In genomic region chr4:146522098-146522861, GRCh38 we compare ENCODE assay signal across 8 cellular contexts. TPM values are rescaled to one million over a fixed set of nuclear protein-coding genes. Genes with fewer than 3 reads are reported as not detected.
DNase-seq lines count a peak whose midpoint lies in the region; ATAC-seq, FAIRE-seq and TF ChIP-seq lines count a peak whose summit lies in the region.

No MANE protein-coding gene starts in this region.

- H3K27me3 ChIP-seq in endothelial cell of umbilical vein (ENCODE audit: control insufficient read depth in 2 of 2, insufficient read depth in 2 of 2, low read length in 2 of 2): no peaks in the 10 kb centered on the region

- peak; percentile 85 for FAIRE-seq in endothelial cell of umbilical vein (lab: Jason Lieb, UNC)

- dilution Hi-C loops in endothelial cell of umbilical vein (cut with MboI; ENCODE audit: extremely low pct_ligation_motif_present, low sequenced_read_pairs): no loop called here

- no peaks in the 10 kb centered on the region for H3K27me3 Mint-ChIP-seq in mesothelial cell of epicardium (ENCODE audit: low read depth)

- peaks cover 22% of the 10 kb centered on the region for H3K79me2 ChIP-seq in endothelial cell of umbilical vein (ENCODE audit: control insufficient read depth, insufficient read depth, low read length)

- H3K9ac ChIP-seq in endothelial cell of umbilical vein (replicated peaks; ENCODE audit: extremely low read depth, insufficient read depth, low read length): peak overlapping the region; percentile 96

- no peak overlapping the region for H3K4me3 Mint-ChIP-seq in mesothelial cell of epicardium

- no peaks in the 10 kb centered on the region for H4K20me1 ChIP-seq in endothelial cell of umbilical vein (replicated peaks; ENCODE audit: control insufficient read depth, extremely low read depth, insufficient read depth, low read length)

- H3K4me1 ChIP-seq in endothelial cell of umbilical vein (ENCODE audit: control insufficient read depth, extremely low read depth, insufficient read depth, low read length): peaks cover 17% of the 10 kb centered on the region

- H3K27ac Mint-ChIP-seq in mesothelial cell of epicardium: peak overlapping the region; percentile 19

- H3K4me1 Mint-ChIP-seq in mesothelial cell of epicardium: peaks cover 8% of the 10 kb centered on the region

- intact Hi-C loops in endothelial cell of umbilical vein (cut with micrococcal nuclease): loop anchor here (10.0 kb wide), 1 partner anchor 587 kb away; the partner anchor contains the start of gene ZNF827

- no peaks in the 10 kb centered on the region for H3K36me3 ChIP-seq in endothelial cell of umbilical vein (ENCODE audit: control insufficient read depth in 2 of 2, extremely low read depth in 1 of 2, insufficient read depth in 2 of 2, low read length in 2 of 2)

- peak; percentile 72 for ATAC-seq in GM19463 (IDR thresholded peaks at IDR 0.05; ENCODE audit: unreplicated experiment)
- peak; percentile 36 for ATAC-seq in HG03575 (IDR thresholded peaks at IDR 0.05; ENCODE audit: extremely low read depth, insufficient number of reproducible peaks, low FRiP score, unreplicated experiment)

- no peak for TF ChIP-seq CTCF in endothelial cell of umbilical vein (IDR thresholded peaks at IDR 0.05; ENCODE audit: extremely low read depth in 1 of 2, insufficient read depth in 1 of 2, low read depth in 1 of 2, low read length in 2 of 2)
- TF ChIP-seq CTCF in mesothelial cell of epicardium (IDR thresholded peaks at IDR 0.05; ENCODE audit: unreplicated experiment): no peak

- TSS peak; percentile 72 for BruUV-seq in endothelial cell of umbilical vein (replicated peaks; lab: Mats Ljungman, UMichigan)

- H3K9me3 Mint-ChIP-seq in mesothelial cell of epicardium: no peaks in the 10 kb centered on the region

- H3K9me1 ChIP-seq in endothelial cell of umbilical vein (replicated peaks; ENCODE audit: control insufficient read depth, extremely low read depth, insufficient read depth, low read length): no peaks in the 10 kb centered on the region

- H3K27ac ChIP-seq in endothelial cell of umbilical vein (ENCODE audit: insufficient read depth, low read depth, low read length): peak overlapping the region; percentile 73

- CTCF ChIA-PET in endothelial cell of umbilical vein (lab: Charles Lee): interaction anchor here (0.9 to 4.1 kb wide), 5 partner anchors 10 to 193 kb away, joined by 3 to 35 read pairs (median 3); no protein-coding TSS in a partner anchor

- no peaks in the 10 kb centered on the region for H3K9me3 ChIP-seq in endothelial cell of umbilical vein (replicated peaks; ENCODE audit: control insufficient read depth, insufficient read depth, low read length)

- H3K4me2 ChIP-seq in endothelial cell of umbilical vein (ENCODE audit: insufficient read depth, low read length): peak overlapping the region; percentile 83

- TF ChIP-seq POLR2A in endothelial cell of umbilical vein (IDR thresholded peaks at IDR 0.05; ENCODE audit: low read depth, low read length): peak; percentile 38

- H2AFZ ChIP-seq in endothelial cell of umbilical vein (ENCODE audit: low read depth, low read length): peak overlapping the region; percentile 99

- H3K36me3 Mint-ChIP-seq in mesothelial cell of epicardium: no peaks in the 10 kb centered on the region

- POLR2A ChIA-PET in endothelial cell of umbilical vein (lab: Charles Lee): interaction anchor here (1.3 kb wide), 1 partner anchor 114 kb away, joined by 3 read pairs; no protein-coding TSS in a partner anchor

- peak; percentile 91 for DNase-seq in COLO668 (lab: John Stamatoyannopoulos, UW; ENCODE audit: unreplicated experiment)
- peak; percentile 68 for DNase-seq in NOMO-1 treated with dmso at 0.1 percent for 144 hours (lab: John Stamatoyannopoulos, UW; ENCODE audit: unreplicated experiment)
- peak; percentile 66 for DNase-seq in activated CD8-positive, alpha-beta memory T cell treated with anti-CD3 and anti-CD28 coated beads, Interleukin-2, amount 50 U/mL, for 1 hour (ENCODE audit: extremely low read depth)
- peak; percentile 85 for DNase-seq in endothelial cell of umbilical vein (ENCODE audit: low read depth, low spot score)
- peak; percentile 67 to 89 for DNase-seq in mesothelial cell of epicardium (ENCODE audit: low spot score in 2 of 2, unreplicated experiment in 2 of 2)
- DNase-seq in stimulated activated CD8-positive, alpha-beta memory T cell treated with anti-CD3 and anti-CD28 coated beads, Interleukin-15, amount 100 ng/mL, for 4 hours (ENCODE audit: low read depth in 2 of 2): peak; percentile 63 to 64

- peak overlapping the region; percentile 84 to 99 (median 90) for H3K4me3 ChIP-seq in endothelial cell of umbilical vein (replicated peaks in 1 of 3; ENCODE audit: insufficient read depth in 1 of 3, low read depth in 1 of 3, low read length in 3 of 3)

TF ChIP-seq in endothelial cell of umbilical vein, 7 proteins besides CTCF, POLR2A, EP300 and RAD21:
- TF ChIP-seq POLR2AphosphoS5 (IDR thresholded peaks at IDR 0.05; ENCODE audit: insufficient read depth, low read depth, low read length) (peak; percentile 52), GATA2 (IDR thresholded peaks at IDR 0.05; ENCODE audit: insufficient read depth, insufficient read length, low read depth, low read length) (no peak)
TF ChIP-seq in endothelial cell of umbilical vein: peak in this region for 1.

RNA-seq across cellular contexts. Expression of gene SLC10A7, which starts 0.5 kb away (rescaled TPM):
- total RNA-seq in endothelial cell of umbilical vein (20.2 and 20.4 TPM in 2 replicates), mesothelial cell of epicardium (13.3 to 15.9 TPM (median 15.5 TPM) in 3 replicates)
- polyA plus RNA-seq in endothelial cell of umbilical vein: 10.3 and 13.6 TPM in 2 replicates
- polyA plus RNA-seq in endothelial cell of umbilical vein (2011; cell fraction: cytosol; rRNA removed): 7.1 and 9.3 TPM in 2 replicates
- 24.7 and 36.6 TPM in 2 replicates for polyA plus RNA-seq in endothelial cell of umbilical vein (2011; cell fraction: nucleus; rRNA removed)
- 9.0 and 16.9 TPM in 2 replicates for polyA plus RNA-seq in endothelial cell of umbilical vein (2012)
- polyA minus RNA-seq in endothelial cell of umbilical vein: 20.1 and 24.7 TPM in 2 replicates
- 1.1 TPM for polyA minus RNA-seq in endothelial cell of umbilical vein (2011; cell fraction: cytosol; rRNA and poly(A)+ RNA removed)
- polyA minus RNA-seq in endothelial cell of umbilical vein (2011; cell fraction: nucleus; rRNA and poly(A)+ RNA removed): 67.2 and 90.0 TPM in 2 replicates

Comparison
In these comparisons a context has a peak if more than half of its experiments do, and no peak if none do; other contexts are left out.
1. Peak in every context shown above with its lines: DNase-seq, ATAC-seq, H3K4me3 ChIP-seq and H3K27ac ChIP-seq.